Comparison of ENCODE assay signal across 8 cellular contexts in genomic region chr15:67863442-67863987, GRCh38. TPM values are rescaled to one million over a fixed set of nuclear protein-coding genes. Genes with fewer than 3 reads are reported as not detected.
DNase-seq lines count a peak whose midpoint lies in the region; ATAC-seq and TF ChIP-seq lines count a peak whose summit lies in the region.

No MANE protein-coding gene starts in this region.

- no peaks in the 10 kb centered on the region for H3K9me3 ChIP-seq in NT2/D1 (ENCODE audit: insufficient read depth, low read length)

- ATAC-seq in GM19397 (IDR thresholded peaks at IDR 0.05; ENCODE audit: unreplicated experiment), result peak; percentile 77

- peaks cover 8% of the 10 kb centered on the region for H3K27me3 ChIP-seq in NT2/D1 (ENCODE audit: insufficient read depth, insufficient read length)

- DNase-seq in CD1c-positive myeloid dendritic cell (ENCODE audit: extremely low spot score) (peak; percentile 87), HS-5 (ENCODE audit: low read depth) (peak; percentile 33), NT2/D1 (ENCODE audit: low read depth, low spot score) (no peak), activated T-cell treated with anti-CD3 and anti-CD28 coated beads for 1 hour (ENCODE audit: low read depth) (peak; percentile 61), epithelial cell of proximal tubule (ENCODE audit: low read depth) (no peak), mucosa of gallbladder (ENCODE audit: low spot score) (peak; percentile 65)
- DNase-seq in stimulated activated CD8-positive, alpha-beta memory T cell treated with anti-CD3 and anti-CD28 coated beads, Interleukin-4, amount 100 ng/mL, for 24 hours (ENCODE audit: low read depth), result peak; percentile 53

- TF ChIP-seq CTCF in epithelial cell of proximal tubule (conservative IDR thresholded peaks at IDR 0.05; ENCODE audit: low read depth, low read length), result peak; percentile 83

- H3K4me3 ChIP-seq in NT2/D1 (ENCODE audit: insufficient read length, low read depth) (peak overlapping the region; percentile 21), epithelial cell of proximal tubule (ENCODE audit: low read depth, low read length) (peak overlapping the region; percentile 59)

- H3K9ac ChIP-seq in NT2/D1 (ENCODE audit: insufficient read length, low read depth), result peak overlapping the region; percentile 75

- no peaks in the 10 kb centered on the region for H3K36me3 ChIP-seq in NT2/D1 (ENCODE audit: insufficient read depth, insufficient read length, low read length)

- peaks cover 3% of the 10 kb centered on the region for H3K4me1 ChIP-seq in NT2/D1 (ENCODE audit: insufficient read depth, insufficient read length)

RNA-seq across cellular contexts. Expression of gene RNU6-1, which starts 23.7 kb away (rescaled TPM):
- total RNA-seq in epithelial cell of proximal tubule (not detected in 2 replicates), mucosa of gallbladder (not detected)

RNA-seq across cellular contexts. Expression of gene SKOR1, which starts 38.2 kb away (rescaled TPM):
- total RNA-seq in epithelial cell of proximal tubule (not detected in 2 replicates), mucosa of gallbladder (0.43 TPM)

Comparison
In these comparisons a context has a peak if more than half of its experiments do, and no peak if none do; other contexts are left out.
1. DNase-seq: peak in CD1c-positive myeloid dendritic cell (single experiment), HS-5 (single experiment), activated T-cell treated with anti-CD3 and anti-CD28 coated beads for 1 hour (single experiment), mucosa of gallbladder (single experiment) and stimulated activated CD8-positive, alpha-beta memory T cell treated with anti-CD3 and anti-CD28 coated beads, Interleukin-4, amount 100 ng/mL, for 24 hours (single experiment); none in NT2/D1 (single experiment) and epithelial cell of proximal tubule (single experiment).